ENCODE assay signal across 1 cellular context in the genomic region with DNA sequence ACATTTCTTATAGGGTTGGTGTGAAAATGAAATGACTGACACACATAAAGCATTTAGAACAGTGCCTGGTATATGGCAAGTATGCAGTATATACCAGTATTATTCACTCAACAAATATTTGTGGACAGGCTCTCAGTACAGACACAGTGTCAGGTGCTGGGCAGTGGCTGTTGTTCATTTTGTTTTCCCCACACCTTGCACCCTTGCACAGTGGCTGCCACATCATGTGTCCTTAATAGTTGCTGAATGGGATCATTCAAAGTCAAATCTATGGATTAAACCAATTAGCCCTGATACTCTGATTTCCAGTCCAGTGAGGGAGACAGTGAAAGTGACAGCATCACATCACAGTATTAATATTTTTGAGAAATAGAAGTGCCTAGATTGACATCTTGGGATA.
TF ChIP-seq lines count a peak whose summit lies in the region.

No MANE protein-coding gene starts in this region.

TF ChIP-seq in H1, 55 proteins besides CTCF, POLR2A, EP300 and RAD21:
- TF ChIP-seq RBBP5 (IDR thresholded peaks at IDR 0.05; ENCODE audit: borderline replicate concordance, low read depth, low read length) (no peak), JUN (IDR thresholded peaks at IDR 0.05; ENCODE audit: low read depth, low read length) (no peak), BRCA1 (IDR thresholded peaks at IDR 0.05; ENCODE audit: low read depth, low read length) (no peak), HDAC6 (IDR thresholded peaks at IDR 0.05; ENCODE audit: low read depth, low read length) (no peak), CTBP2 (IDR thresholded peaks at IDR 0.05; ENCODE audit: borderline replicate concordance, insufficient read depth, insufficient read length, low read length) (no peak), RXRA (IDR thresholded peaks at IDR 0.05; ENCODE audit: insufficient read depth, low read depth, low read length) (no peak), BCL11A (IDR thresholded peaks at IDR 0.05; ENCODE audit: low read depth in 2 of 2, low read length in 2 of 2) (no peak), TAF7 (optimal IDR thresholded peaks at IDR 0.05; ENCODE audit: borderline replicate concordance, low read depth, low read length) (no peak), SIN3A (conservative IDR thresholded peaks at IDR 0.05 in 1 of 2, IDR thresholded peaks at IDR 0.05 in 1 of 2; ENCODE audit: low read depth in 1 of 2, low read length in 2 of 2) (no peak), NANOG (IDR thresholded peaks at IDR 0.05; ENCODE audit: insufficient read depth, low read depth, low read length, poor library complexity, severe bottlenecking) (no peak), NRF1 (IDR thresholded peaks at IDR 0.05; ENCODE audit: low read depth, low read length) (no peak), ZNF274 (IDR thresholded peaks at IDR 0.05; ENCODE audit: borderline replicate concordance, extremely low read depth, low read length) (no peak), GABPA (IDR thresholded peaks at IDR 0.05; ENCODE audit: borderline replicate concordance, insufficient read depth, low read length) (no peak), TCF12 (IDR thresholded peaks at IDR 0.05; ENCODE audit: low read depth, low read length) (no peak)
- TF ChIP-seq, protein P1, sequence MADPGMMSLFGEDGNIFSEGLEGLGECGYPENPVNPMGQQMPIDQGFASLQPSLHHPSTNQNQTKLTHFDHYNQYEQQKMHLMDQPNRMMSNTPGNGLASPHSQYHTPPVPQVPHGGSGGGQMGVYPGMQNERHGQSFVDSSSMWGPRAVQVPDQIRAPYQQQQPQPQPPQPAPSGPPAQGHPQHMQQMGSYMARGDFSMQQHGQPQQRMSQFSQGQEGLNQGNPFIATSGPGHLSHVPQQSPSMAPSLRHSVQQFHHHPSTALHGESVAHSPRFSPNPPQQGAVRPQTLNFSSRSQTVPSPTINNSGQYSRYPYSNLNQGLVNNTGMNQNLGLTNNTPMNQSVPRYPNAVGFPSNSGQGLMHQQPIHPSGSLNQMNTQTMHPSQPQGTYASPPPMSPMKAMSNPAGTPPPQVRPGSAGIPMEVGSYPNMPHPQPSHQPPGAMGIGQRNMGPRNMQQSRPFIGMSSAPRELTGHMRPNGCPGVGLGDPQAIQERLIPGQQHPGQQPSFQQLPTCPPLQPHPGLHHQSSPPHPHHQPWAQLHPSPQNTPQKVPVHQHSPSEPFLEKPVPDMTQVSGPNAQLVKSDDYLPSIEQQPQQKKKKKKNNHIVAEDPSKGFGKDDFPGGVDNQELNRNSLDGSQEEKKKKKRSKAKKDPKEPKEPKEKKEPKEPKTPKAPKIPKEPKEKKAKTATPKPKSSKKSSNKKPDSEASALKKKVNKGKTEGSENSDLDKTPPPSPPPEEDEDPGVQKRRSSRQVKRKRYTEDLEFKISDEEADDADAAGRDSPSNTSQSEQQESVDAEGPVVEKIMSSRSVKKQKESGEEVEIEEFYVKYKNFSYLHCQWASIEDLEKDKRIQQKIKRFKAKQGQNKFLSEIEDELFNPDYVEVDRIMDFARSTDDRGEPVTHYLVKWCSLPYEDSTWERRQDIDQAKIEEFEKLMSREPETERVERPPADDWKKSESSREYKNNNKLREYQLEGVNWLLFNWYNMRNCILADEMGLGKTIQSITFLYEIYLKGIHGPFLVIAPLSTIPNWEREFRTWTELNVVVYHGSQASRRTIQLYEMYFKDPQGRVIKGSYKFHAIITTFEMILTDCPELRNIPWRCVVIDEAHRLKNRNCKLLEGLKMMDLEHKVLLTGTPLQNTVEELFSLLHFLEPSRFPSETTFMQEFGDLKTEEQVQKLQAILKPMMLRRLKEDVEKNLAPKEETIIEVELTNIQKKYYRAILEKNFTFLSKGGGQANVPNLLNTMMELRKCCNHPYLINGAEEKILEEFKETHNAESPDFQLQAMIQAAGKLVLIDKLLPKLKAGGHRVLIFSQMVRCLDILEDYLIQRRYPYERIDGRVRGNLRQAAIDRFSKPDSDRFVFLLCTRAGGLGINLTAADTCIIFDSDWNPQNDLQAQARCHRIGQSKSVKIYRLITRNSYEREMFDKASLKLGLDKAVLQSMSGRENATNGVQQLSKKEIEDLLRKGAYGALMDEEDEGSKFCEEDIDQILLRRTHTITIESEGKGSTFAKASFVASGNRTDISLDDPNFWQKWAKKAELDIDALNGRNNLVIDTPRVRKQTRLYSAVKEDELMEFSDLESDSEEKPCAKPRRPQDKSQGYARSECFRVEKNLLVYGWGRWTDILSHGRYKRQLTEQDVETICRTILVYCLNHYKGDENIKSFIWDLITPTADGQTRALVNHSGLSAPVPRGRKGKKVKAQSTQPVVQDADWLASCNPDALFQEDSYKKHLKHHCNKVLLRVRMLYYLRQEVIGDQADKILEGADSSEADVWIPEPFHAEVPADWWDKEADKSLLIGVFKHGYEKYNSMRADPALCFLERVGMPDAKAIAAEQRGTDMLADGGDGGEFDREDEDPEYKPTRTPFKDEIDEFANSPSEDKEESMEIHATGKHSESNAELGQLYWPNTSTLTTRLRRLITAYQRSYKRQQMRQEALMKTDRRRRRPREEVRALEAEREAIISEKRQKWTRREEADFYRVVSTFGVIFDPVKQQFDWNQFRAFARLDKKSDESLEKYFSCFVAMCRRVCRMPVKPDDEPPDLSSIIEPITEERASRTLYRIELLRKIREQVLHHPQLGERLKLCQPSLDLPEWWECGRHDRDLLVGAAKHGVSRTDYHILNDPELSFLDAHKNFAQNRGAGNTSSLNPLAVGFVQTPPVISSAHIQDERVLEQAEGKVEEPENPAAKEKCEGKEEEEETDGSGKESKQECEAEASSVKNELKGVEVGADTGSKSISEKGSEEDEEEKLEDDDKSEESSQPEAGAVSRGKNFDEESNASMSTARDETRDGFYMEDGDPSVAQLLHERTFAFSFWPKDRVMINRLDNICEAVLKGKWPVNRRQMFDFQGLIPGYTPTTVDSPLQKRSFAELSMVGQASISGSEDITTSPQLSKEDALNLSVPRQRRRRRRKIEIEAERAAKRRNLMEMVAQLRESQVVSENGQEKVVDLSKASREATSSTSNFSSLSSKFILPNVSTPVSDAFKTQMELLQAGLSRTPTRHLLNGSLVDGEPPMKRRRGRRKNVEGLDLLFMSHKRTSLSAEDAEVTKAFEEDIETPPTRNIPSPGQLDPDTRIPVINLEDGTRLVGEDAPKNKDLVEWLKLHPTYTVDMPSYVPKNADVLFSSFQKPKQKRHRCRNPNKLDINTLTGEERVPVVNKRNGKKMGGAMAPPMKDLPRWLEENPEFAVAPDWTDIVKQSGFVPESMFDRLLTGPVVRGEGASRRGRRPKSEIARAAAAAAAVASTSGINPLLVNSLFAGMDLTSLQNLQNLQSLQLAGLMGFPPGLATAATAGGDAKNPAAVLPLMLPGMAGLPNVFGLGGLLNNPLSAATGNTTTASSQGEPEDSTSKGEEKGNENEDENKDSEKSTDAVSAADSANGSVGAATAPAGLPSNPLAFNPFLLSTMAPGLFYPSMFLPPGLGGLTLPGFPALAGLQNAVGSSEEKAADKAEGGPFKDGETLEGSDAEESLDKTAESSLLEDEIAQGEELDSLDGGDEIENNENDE (IDR thresholded peaks at IDR 0.05; ENCODE audit: insufficient replicate concordance, low read length) = no peak
